ENCODE assay signal across 20 cellular contexts in the genomic region with DNA sequence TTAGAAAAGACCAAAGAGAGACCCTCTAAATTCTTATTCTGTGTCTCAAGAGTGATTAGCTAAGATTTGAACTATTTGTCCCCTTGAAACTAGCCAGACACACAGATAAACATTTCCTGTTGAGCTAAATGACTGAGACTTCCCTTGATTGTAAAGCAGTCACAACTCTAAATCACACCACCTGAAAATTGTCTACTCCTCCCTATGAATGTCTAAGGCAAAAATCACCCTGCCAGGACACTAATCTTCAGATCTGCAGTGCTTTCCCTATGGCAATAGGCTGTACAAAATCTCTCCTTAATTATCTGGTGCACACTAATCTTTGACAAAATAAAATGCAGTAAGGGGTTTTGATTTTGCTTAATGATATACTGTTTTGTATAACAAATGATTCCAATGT.
"Had no signal": no experiment of that assay in that cellular context is flagged by ENCODE, and none has a peak within 500 bp of the region (broad histone marks: within the 10 kb centered on the region; RNA-seq: fewer than 3 reads in every experiment).

No MANE protein-coding gene starts in this region.

- H3K27me3 Mint-ChIP-seq: activated CD4-positive, alpha-beta T cell treated with anti-CD3 and anti-CD28 coated beads, Interleukin-2, amount 10 ng/mL, durations not matched to agents 7 days and 5 days; activated naive CD4-positive, alpha-beta T cell treated with anti-CD3 and anti-CD28 coated beads, Interleukin-2, amount 50 U/mL, for 24 hours; naive thymus-derived CD8-positive, alpha-beta T cell; T-cell had no signal

- H3K27ac Mint-ChIP-seq: activated CD4-positive, alpha-beta T cell treated with anti-CD3 and anti-CD28 coated beads, Interleukin-2, amount 10 ng/mL, durations not matched to agents 7 days and 5 days; activated naive CD4-positive, alpha-beta T cell treated with anti-CD3 and anti-CD28 coated beads, Interleukin-2, amount 50 U/mL, for 24 hours; naive thymus-derived CD8-positive, alpha-beta T cell; T-cell had no signal

- DNase-seq: activated CD4-positive, alpha-beta T cell treated with anti-CD3 and anti-CD28 coated beads, Interleukin-2, amount 10 ng/mL, durations not matched to agents 7 days and 5 days; activated CD4-positive, CD25-positive, alpha-beta regulatory T cell treated with anti-CD3 and anti-CD28 coated beads, Interleukin-2, amount 50 U/mL, for 72 hours; activated gamma-delta T cell treated with Interleukin-2 at 50 U/mL for 16 hours; activated T-cell treated with anti-CD3 and anti-CD28 coated beads, Interleukin-2, amount 50 U/mL, for 1 hour; anterior cingulate cortex; body of pancreas; effector CD4-positive, alpha-beta T cell; hippocampal formation; naive thymus-derived CD8-positive, alpha-beta T cell; stimulated activated CD4-positive, alpha-beta T cell treated with anti-CD3 and anti-CD28 coated beads, Interleukin-2, amount 100 ng/mL, for 48 hours; stimulated activated naive CD4-positive, alpha-beta T cell; T-cell; testis; trophoblast cell; uterus; WERI-Rb-1 had no signal

- H3K9ac ChIP-seq: parathyroid adenoma had no signal

- H3K4me1 ChIP-seq: body of pancreas, esophagus muscularis mucosa, parathyroid adenoma, testis, uterus had no signal

- H3K79me2 ChIP-seq: parathyroid adenoma had no signal

- H3K36me3 ChIP-seq: cardiac muscle cell, esophagus muscularis mucosa, uterus, WERI-Rb-1 had no signal

- H3K4me3 ChIP-seq: body of pancreas, cardiac muscle cell, esophagus muscularis mucosa, testis, uterus had no signal

- H3K27ac ChIP-seq: body of pancreas, cardiac muscle cell, esophagus muscularis mucosa, parathyroid adenoma, testis, uterus, WERI-Rb-1 had no signal

- H3K4me1 Mint-ChIP-seq: activated CD4-positive, alpha-beta T cell treated with anti-CD3 and anti-CD28 coated beads, Interleukin-2, amount 10 ng/mL, durations not matched to agents 7 days and 5 days; activated naive CD4-positive, alpha-beta T cell treated with anti-CD3 and anti-CD28 coated beads, Interleukin-2, amount 50 U/mL, for 24 hours; naive thymus-derived CD8-positive, alpha-beta T cell; T-cell had no signal

- H2AFZ ChIP-seq: parathyroid adenoma had no signal

- H3K9me3 ChIP-seq: body of pancreas, esophagus muscularis mucosa, testis, uterus had no signal

- H3K27me3 ChIP-seq: body of pancreas, cardiac muscle cell, esophagus muscularis mucosa, testis, uterus had no signal

- H3K4me3 Mint-ChIP-seq: activated CD4-positive, alpha-beta T cell treated with anti-CD3 and anti-CD28 coated beads, Interleukin-2, amount 10 ng/mL, durations not matched to agents 7 days and 5 days; activated naive CD4-positive, alpha-beta T cell treated with anti-CD3 and anti-CD28 coated beads, Interleukin-2, amount 50 U/mL, for 24 hours; naive thymus-derived CD8-positive, alpha-beta T cell; T-cell had no signal

- H3K36me3 Mint-ChIP-seq: activated naive CD4-positive, alpha-beta T cell treated with anti-CD3 and anti-CD28 coated beads, Interleukin-2, amount 50 U/mL, for 24 hours; naive thymus-derived CD8-positive, alpha-beta T cell; T-cell had no signal

- H3K9me3 Mint-ChIP-seq: activated CD4-positive, alpha-beta T cell treated with anti-CD3 and anti-CD28 coated beads, Interleukin-2, amount 10 ng/mL, durations not matched to agents 7 days and 5 days; activated naive CD4-positive, alpha-beta T cell treated with anti-CD3 and anti-CD28 coated beads, Interleukin-2, amount 50 U/mL, for 24 hours had no signal
